In genomic region chr11:118958577-118958976, GRCh38 we compare ENCODE assay signal across 22 cellular contexts. TPM values are rescaled to one million over a fixed set of nuclear protein-coding genes. Genes with fewer than 3 reads are reported as not detected.
A peak's percentile ranks its signal among the peaks of the same experiment; 100 is the strongest.
DNase-seq lines count a peak whose midpoint lies in the region; ATAC-seq and TF ChIP-seq lines count a peak whose summit lies in the region.
"Had no signal": no experiment of that assay in that cellular context is flagged by ENCODE, and none has a peak within 500 bp of the region (broad histone marks: within the 10 kb centered on the region; RNA-seq: fewer than 3 reads in every experiment).

No MANE protein-coding gene starts in this region.

- H3K27ac ChIP-seq in osteoblast (ENCODE audit: low read depth, low read length), result no peak overlapping the region
- H3K27ac ChIP-seq: 22Rv1; A549; BLaER1 treated with 17β-estradiol and CSF1 and Interleukin-3, amounts not matched to agents 10 nM and 100 nM; C4-2B had no signal

- no peaks in the 10 kb centered on the region for H3K79me2 ChIP-seq in osteoblast (ENCODE audit: insufficient read depth, low read length)

- no peaks in the 10 kb centered on the region for H3K36me3 Mint-ChIP-seq in chondrocyte (ENCODE audit: low read depth)
- H3K36me3 Mint-ChIP-seq: CD8-positive, alpha-beta T cell had no signal

- no peaks in the 10 kb centered on the region for H3K9me3 ChIP-seq in osteoblast (ENCODE audit: low read depth, low read length)
- H3K9me3 ChIP-seq: A549, Caco-2 had no signal

- no peak overlapping the region for H3K4me2 ChIP-seq in osteoblast (ENCODE audit: insufficient read depth, low read length)
- H3K4me2 ChIP-seq: A549; BLaER1 treated with 17β-estradiol and CSF1 and Interleukin-3, amounts not matched to agents 10 nM and 100 nM had no signal

- H4K20me1 ChIP-seq in osteoblast (ENCODE audit: insufficient read depth, low read length), result no peaks in the 10 kb centered on the region
- H4K20me1 ChIP-seq: BLaER1 treated with 17β-estradiol and CSF1 and Interleukin-3, amounts not matched to agents 10 nM and 100 nM had no signal

- DNase-seq in Right ventricle myocardium inferior (ENCODE audit: missing footprints) (peak; percentile 56), Right ventricle myocardium superior (no peak), osteoblast (ENCODE audit: insufficient read length, low spot score, missing footprints) (peak; percentile 62), chondrocyte (ENCODE audit: low spot score) (no peak), germinal center (ENCODE audit: low spot score) (no peak)
- DNase-seq: AML-193; Caco-2; Calu3; CD4-positive, alpha-beta T cell; CD8-positive, alpha-beta T cell; DMS79; DND-41; EL; GDM1 had no signal

- TF ChIP-seq CTCF in osteoblast (IDR thresholded peaks at IDR 0.05; ENCODE audit: extremely low read depth, low read depth, low read length) (no peak), chondrocyte (IDR thresholded peaks at IDR 0.05) (no peak)

- H3K4me3 Mint-ChIP-seq in chondrocyte (ENCODE audit: unreplicated experiment), result no peak overlapping the region
- H3K4me3 Mint-ChIP-seq: B cell; CD4-positive, alpha-beta T cell; CD8-positive, alpha-beta T cell had no signal

- H3K9me3 Mint-ChIP-seq in chondrocyte (ENCODE audit: low read depth), result no peaks in the 10 kb centered on the region
- H3K9me3 Mint-ChIP-seq: CD4-positive, alpha-beta T cell; CD8-positive, alpha-beta T cell had no signal

- ATAC-seq in Right ventricle myocardium inferior (no peak), Right ventricle myocardium superior (ENCODE audit: poor library complexity) (no peak)
- ATAC-seq: A549; CD8-positive, alpha-beta T cell had no signal

- H2AFZ ChIP-seq in osteoblast (ENCODE audit: low read length), result no peak overlapping the region

- no peaks in the 10 kb centered on the region for H3K4me1 ChIP-seq in osteoblast (ENCODE audit: insufficient read depth, low read length)

- no peak overlapping the region for H3K4me3 ChIP-seq in osteoblast (ENCODE audit: insufficient read depth, low read length)
- H3K4me3 ChIP-seq: A549; BLaER1 treated with 17β-estradiol and CSF1 and Interleukin-3, amounts not matched to agents 10 nM and 100 nM had no signal

- H3K4me1 Mint-ChIP-seq in chondrocyte (ENCODE audit: low read depth), result no peaks in the 10 kb centered on the region

- no peaks in the 10 kb centered on the region for H3K36me3 ChIP-seq in osteoblast (ENCODE audit: insufficient read depth, low read length)
- H3K36me3 ChIP-seq: BLaER1 treated with 17β-estradiol and CSF1 and Interleukin-3, amounts not matched to agents 10 nM and 100 nM had no signal

- peaks cover 17% of the 10 kb centered on the region for H3K27me3 Mint-ChIP-seq in chondrocyte (ENCODE audit: low read depth)

- peaks cover 26% of the 10 kb centered on the region for H3K27me3 ChIP-seq in osteoblast (ENCODE audit: insufficient read depth, low read length)
- H3K27me3 ChIP-seq: BLaER1 treated with 17β-estradiol and CSF1 and Interleukin-3, amounts not matched to agents 10 nM and 100 nM had no signal

- no peak overlapping the region for H3K27ac Mint-ChIP-seq in chondrocyte (ENCODE audit: unreplicated experiment)
- H3K27ac Mint-ChIP-seq: B cell; CD4-positive, alpha-beta T cell; CD8-positive, alpha-beta T cell had no signal

- intact Hi-C loops in Right ventricle myocardium inferior (cut with DNase I), result no loop called here
- intact Hi-C loops in Right ventricle myocardium superior (cut with DNase I), result loop anchor here (5.0 kb wide), 1 partner anchor 266 kb away; no protein-coding TSS in a partner anchor

RNA-seq across cellular contexts. Expression of gene UPK2, which starts 2.5 kb away (rescaled TPM):
- total RNA-seq in Right ventricle myocardium inferior, result not detected
- not detected for total RNA-seq in Right ventricle myocardium superior
- not detected in 2 replicates for total RNA-seq in osteoblast
- total RNA-seq in chondrocyte, result 0.22 to 0.63 TPM (median 0.38 TPM) in 3 replicates
- total RNA-seq: A172; B cell; CD8-positive, alpha-beta T cell; Daoy; G401 had no signal

RNA-seq across cellular contexts. Expression of gene FOXR1, which starts 13.0 kb away (rescaled TPM):
- not detected for total RNA-seq in Right ventricle myocardium inferior
- total RNA-seq in Right ventricle myocardium superior, result not detected
- not detected in 2 replicates for total RNA-seq in osteoblast
- not detected in 3 replicates for total RNA-seq in chondrocyte
- total RNA-seq: A172; B cell; Caco-2; Calu3; CD4-positive, alpha-beta T cell; CD8-positive, alpha-beta T cell; Daoy; G401 had no signal

RNA-seq across cellular contexts. Expression of gene BCL9L, which starts 32.9 kb away (rescaled TPM):
- total RNA-seq in Right ventricle myocardium inferior (44.5 TPM), Right ventricle myocardium superior (36.6 TPM), osteoblast (27.9 and 28.3 TPM in 2 replicates), chondrocyte (131 to 145 TPM (median 138 TPM) in 3 replicates)

RNA-seq across cellular contexts. Expression of gene CENATAC, which starts 39.4 kb away (rescaled TPM):
- total RNA-seq in Right ventricle myocardium inferior (9.1 TPM), Right ventricle myocardium superior (10.0 TPM), osteoblast (37.6 and 37.7 TPM in 2 replicates), chondrocyte (16.6 to 30.0 TPM (median 16.7 TPM) in 3 replicates)

RNA-seq across cellular contexts. Expression of gene RPS25, which starts 59.6 kb away (rescaled TPM):
- total RNA-seq in Right ventricle myocardium inferior, result 876 TPM
- 827 TPM for total RNA-seq in Right ventricle myocardium superior
- total RNA-seq in osteoblast, result 1,078 and 1,259 TPM in 2 replicates
- total RNA-seq in chondrocyte, result 600 to 777 TPM (median 609 TPM) in 3 replicates

Comparison
In these comparisons a context has a peak if more than half of its experiments do, and no peak if none do; other contexts are left out.
1. DNase-seq: peak in Right ventricle myocardium inferior (single experiment) and osteoblast (single experiment); none in Right ventricle myocardium superior (single experiment), chondrocyte (single experiment) and germinal center (single experiment).